ENCODE assay signal across 13 cellular contexts in genomic region chr3:158732856-158733200, GRCh38. TPM values are rescaled to one million over a fixed set of nuclear protein-coding genes. Genes with fewer than 3 reads are reported as not detected.
A peak's percentile ranks its signal among the peaks of the same experiment; 100 is the strongest.
DNase-seq lines count a peak whose midpoint lies in the region; ATAC-seq and TF ChIP-seq lines count a peak whose summit lies in the region.
"Had no signal": no experiment of that assay in that cellular context is flagged by ENCODE, and none has a peak within 500 bp of the region (broad histone marks: within the 10 kb centered on the region; RNA-seq: fewer than 3 reads in every experiment).

No MANE protein-coding gene starts in this region.

- WGBS in HUES64, result 16% methylated on average over 15 of the region's 15 CpGs
- WGBS in stomach, 5 donors, result 44 to 62% (median 52%) methylated on average over 15 of the region's 15 CpGs

- DNase-seq in lower lobe of right lung, result no peak
- no peak for DNase-seq in stomach
- DNase-seq in NOMO-1 treated with DMSO at 0.1 percent for 48 hours (lab: John Stamatoyannopoulos, UW; ENCODE audit: unreplicated experiment), result no peak
- no peak for DNase-seq in NCI-H748 (lab: John Stamatoyannopoulos, UW; ENCODE audit: unreplicated experiment)
- DNase-seq: activated naive CD4-positive, alpha-beta T cell treated with anti-CD3 and anti-CD28 coated beads, Interleukin-2, amount 50 U/mL, for 16 hours had no signal

- H3K4me3 ChIP-seq in HUES64 (ENCODE audit: low read length) (peak overlapping the region; percentile 66), duodenal mucosa (ENCODE audit: low read depth in 1 of 2, low read length in 2 of 2) (peak overlapping the region; percentile 63), lower lobe of right lung (peak overlapping the region; percentile 73), stomach (peak overlapping the region; percentile 68 to 83 (median 70))

- peaks cover 4% of the 10 kb centered on the region for H3K9me3 ChIP-seq in HUES64 (ENCODE audit: insufficient read depth, low read depth, low read length)
- peaks cover 0 to 10% of the 10 kb centered on the region in 2 donors for H3K9me3 ChIP-seq in duodenal mucosa (ENCODE audit: control insufficient read depth in 1 of 2, low read length in 2 of 2)
- H3K9me3 ChIP-seq in lower lobe of right lung, result no peaks in the 10 kb centered on the region
- H3K9me3 ChIP-seq in stomach, result peaks cover 0 to 12% (median 4%) of the 10 kb centered on the region in 4 donors

- no peak for TF ChIP-seq EP300 in stomach (IDR thresholded peaks at IDR 0.05)

- H3K36me3 ChIP-seq in HUES64 (ENCODE audit: insufficient read depth, low read length), result no peaks in the 10 kb centered on the region
- H3K36me3 ChIP-seq in duodenal mucosa (ENCODE audit: control insufficient read depth in 1 of 2, insufficient read depth in 2 of 2, low read length in 2 of 2), result no peaks in the 10 kb centered on the region
- no peaks in the 10 kb centered on the region for H3K36me3 ChIP-seq in lower lobe of right lung
- peaks cover 0 to 15% (median 0%) of the 10 kb centered on the region in 4 donors for H3K36me3 ChIP-seq in stomach

- ATAC-seq in lower lobe of right lung (peak in 1 of 2 donors; percentile 26), HG03378 (IDR thresholded peaks at IDR 0.05; ENCODE audit: unreplicated experiment) (no peak), HG02610 (IDR thresholded peaks at IDR 0.05; ENCODE audit: unreplicated experiment) (no peak)

- H3K4me1 ChIP-seq in HUES64 (ENCODE audit: insufficient read depth, low read length) (no peaks in the 10 kb centered on the region), duodenal mucosa (ENCODE audit: control insufficient read depth in 1 of 2, insufficient read depth in 2 of 2, low read length in 2 of 2) (peaks cover 10 to 13% of the 10 kb centered on the region in 2 donors), lower lobe of right lung (peaks cover 30% of the 10 kb centered on the region), stomach (peaks cover 14 to 32% (median 23%) of the 10 kb centered on the region in 4 donors)

- peak overlapping the region; percentile 61 for H3K9ac ChIP-seq in HUES64 (ENCODE audit: low read depth, low read length)
- H3K9ac ChIP-seq in duodenal mucosa (ENCODE audit: low read depth in 1 of 2, low read length in 2 of 2), result peak overlapping the region in 1 of 2 donors; percentile 63

- H3K27me3 ChIP-seq in HUES64 (ENCODE audit: insufficient read depth, low read length) (peaks cover 28% of the 10 kb centered on the region), duodenal mucosa (ENCODE audit: control insufficient read depth in 1 of 2, insufficient read depth in 2 of 2, low read length in 2 of 2) (no peaks in the 10 kb centered on the region), lower lobe of right lung (ENCODE audit: low read depth) (no peaks in the 10 kb centered on the region), stomach (no peaks in the 10 kb centered on the region)

- TF ChIP-seq CTCF in lower lobe of right lung (IDR thresholded peaks at IDR 0.05) (no peak), stomach (IDR thresholded peaks at IDR 0.05) (no peak)

- intact Hi-C loops in lower lobe of right lung (cut with DNase I), result no loop called here
- intact Hi-C loops in stomach (cut with DNase I; ENCODE audit: low total_unique reads), result no loop called here

- no peak for TF ChIP-seq POLR2A in stomach (IDR thresholded peaks at IDR 0.05)

- H3K27ac ChIP-seq in HUES64 (ENCODE audit: low read depth, low read length), result no peak overlapping the region
- H3K27ac ChIP-seq in duodenal mucosa (ENCODE audit: low read depth, low read length), result no peak overlapping the region
- peak overlapping the region; percentile 79 for H3K27ac ChIP-seq in lower lobe of right lung
- peak overlapping the region in 4 of 5 donors; percentile 73 to 81 (median 80) for H3K27ac ChIP-seq in stomach
- H3K27ac ChIP-seq: HL-60 had no signal

RNA-seq across cellular contexts. Expression of gene RARRES1, which starts 0.6 kb away (rescaled TPM):
- polyA plus RNA-seq in HUES64 (2013, experiment 1 of 2), result 0.55 TPM
- polyA plus RNA-seq in HUES64 (2013, experiment 2 of 2), result 0.63 TPM
- total RNA-seq in lower lobe of right lung, result 65.8 TPM
- total RNA-seq in stomach, result 100 to 1,000 TPM in 1 of 5 donors, 10 to 100 TPM in 2, 1 to 10 TPM in 1, under 1 TPM in 1; 0.43 to 237 (median 12.1) TPM
- polyA plus RNA-seq in stomach, result 1 to 10 TPM in 2 of 3 donors, under 1 TPM in 1; 0.76 to 7.5 (median 3.8) TPM
- total RNA-seq: mononuclear cell; NCI-H460; T-helper 2 cell treated with Interferon-gamma antibody and Interleukin-4, amounts not matched to agents 100 ng/mL and 5 ng/mL, for 36 hours had no signal

Comparison
In these comparisons a context has a peak if more than half of its experiments do, and no peak if none do; other contexts are left out.
1. H3K27ac ChIP-seq: peak in lower lobe of right lung (single experiment) and stomach (4 of 5); none in HUES64 (single experiment) and duodenal mucosa (single experiment).
2. Peak in every context shown above with its lines, with median percentiles within 50 percentile points of each other: H3K4me3 ChIP-seq.